Comparison of ENCODE assay signal across 31 cellular contexts in the genomic region with DNA sequence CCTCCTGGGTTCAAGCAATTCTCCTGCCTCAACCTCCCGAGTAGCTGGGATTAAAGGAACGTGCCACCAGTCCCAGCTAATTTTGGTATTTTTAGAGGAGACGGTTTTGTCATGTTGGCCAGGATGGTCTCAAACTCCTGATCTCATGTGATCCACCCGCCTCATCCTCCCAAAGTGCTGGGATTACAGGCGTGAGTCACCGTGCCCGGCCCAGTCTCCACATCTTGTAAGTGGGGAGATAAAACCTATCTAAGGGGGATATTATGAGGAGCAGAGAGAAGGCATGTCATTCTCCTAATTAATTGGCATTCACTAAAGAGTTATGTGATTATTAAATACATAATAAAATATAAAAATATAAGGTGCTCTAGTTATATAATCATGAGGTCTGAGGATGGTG.
"Had no signal": no experiment of that assay in that cellular context is flagged by ENCODE, and none has a peak within 500 bp of the region (broad histone marks: within the 10 kb centered on the region; RNA-seq: fewer than 3 reads in every experiment).

No MANE protein-coding gene starts in this region.

- H3K9me3 ChIP-seq: adrenal gland, body of pancreas, breast epithelium had no signal

- H3K36me3 ChIP-seq: adrenal gland, brain microvascular endothelial cell, breast epithelium had no signal

- H3K27me3 ChIP-seq: adrenal gland, body of pancreas, brain microvascular endothelial cell, breast epithelium had no signal

- H3K27ac ChIP-seq: adrenal gland, body of pancreas, brain microvascular endothelial cell, breast epithelium, VCaP had no signal

- H3K4me1 ChIP-seq: breast epithelium had no signal

- ATAC-seq: activated CD8-positive, alpha-beta T cell treated with anti-CD3 and anti-CD28 coated beads for 36 hours; activated naive CD4-positive, alpha-beta T cell treated with anti-CD3 and anti-CD28 coated beads, Interleukin-2, amount 50 U/mL, for 72 hours; activated T-cell treated with anti-CD3 and anti-CD28 coated beads, Interleukin-2, amount 50 U/mL, for 4 hours; activated T-cell treated with anti-CD3 and anti-CD28 coated beads, Interleukin-2, amount 50 U/mL, for 72 hours; activated T-helper 17 cell treated with anti-CD3 and anti-CD28 coated beads, Interleukin-2, amount 50 U/mL, for 72 hours; body of pancreas had no signal

- DNase-seq: activated B cell treated with CpG ODN at 0.5 μM for 24 hours; activated CD4-positive, alpha-beta memory T cell treated with anti-CD3 and anti-CD28 coated beads for 36 hours; activated CD4-positive, alpha-beta T cell treated with anti-CD3 and anti-CD28 coated beads for 4 hours; activated CD4-positive, alpha-beta T cell treated with anti-CD3 and anti-CD28 coated beads, Interleukin-2, amount 10 ng/mL, durations not matched to agents 24 days and 14 days; activated CD4-positive, alpha-beta T cell treated with anti-CD3 and anti-CD28 coated beads, Interleukin-2, amount 50 U/mL, for 1 hour; activated CD4-positive, alpha-beta T cell treated with anti-CD3 and anti-CD28 coated beads, Interleukin-2, amount 50 U/mL, for 4 hours; activated CD4-positive, CD25-positive, alpha-beta regulatory T cell treated with anti-CD3 and anti-CD28 coated beads, Interleukin-2, amount 50 U/mL, for 72 hours; activated CD8-positive, alpha-beta memory T cell treated with anti-CD3 and anti-CD28 coated beads, Interleukin-2, amount 50 U/mL, for 4 hours; activated CD8-positive, alpha-beta T cell treated with anti-CD3 and anti-CD28 coated beads for 36 hours; activated effector memory CD4-positive, alpha-beta T cell treated with anti-CD3 and anti-CD28 coated beads, Interleukin-2, amount 50 U/mL, for 16 hours; activated gamma-delta T cell treated with Interleukin-2 at 50 U/mL for 16 hours; activated naive CD4-positive, alpha-beta T cell; activated naive CD4-positive, alpha-beta T cell treated with anti-CD3 and anti-CD28 coated beads for 36 hours; activated naive CD4-positive, alpha-beta T cell treated with anti-CD3 and anti-CD28 coated beads, Interleukin-2, amount 50 U/mL, for 16 hours; activated naive CD8-positive, alpha-beta T cell treated with anti-CD3 and anti-CD28 coated beads for 36 hours; activated T-cell treated with anti-CD3 and anti-CD28 coated beads for 4 hours; activated T-cell treated with anti-CD3 and anti-CD28 coated beads, Interleukin-2, amount 50 U/mL, for 1 hour; activated T-cell treated with anti-CD3 and anti-CD28 coated beads, Interleukin-2, amount 50 U/mL, for 4 hours; activated T-cell treated with anti-CD3 and anti-CD28 coated beads, Interleukin-2, amount 50 U/mL, for 72 hours; adrenal gland; amniotic stem cell; body of pancreas; brain microvascular endothelial cell; central memory CD4-positive, alpha-beta T cell; T-helper 1 cell; T-helper 2 cell; T-helper 9 cell had no signal

- H3K4me3 ChIP-seq: adrenal gland, body of pancreas, breast epithelium had no signal
